ENCODE assay signal across 37 cellular contexts in genomic region chr4:45939056-45939455, GRCh38.
"Had no signal": no experiment of that assay in that cellular context is flagged by ENCODE, and none has a peak within 500 bp of the region (broad histone marks: within the 10 kb centered on the region; RNA-seq: fewer than 3 reads in every experiment).

No MANE protein-coding gene starts in this region.

- H3K9me3 ChIP-seq: ascending aorta, body of pancreas, breast epithelium had no signal

- H3K36me3 Mint-ChIP-seq: activated CD8-positive, alpha-beta memory T cell treated with anti-CD3 and anti-CD28 coated beads, Interleukin-2, amount 10 ng/mL, durations not matched to agents 7 days and 5 days; activated naive CD4-positive, alpha-beta T cell treated with anti-CD3 and anti-CD28 coated beads, Interleukin-2, amount 10 ng/mL, durations not matched to agents 7 days and 5 days; activated naive CD4-positive, alpha-beta T cell treated with anti-CD3 and anti-CD28 coated beads, Interleukin-2, amount 50 U/mL, for 24 hours; activated naive CD8-positive, alpha-beta T cell; activated naive CD8-positive, alpha-beta T cell treated with anti-CD3 and anti-CD28 coated beads, Interleukin-2, amount 10 ng/mL, durations not matched to agents 7 days and 5 days; WTC11 had no signal

- H3K4me3 Mint-ChIP-seq: activated CD4-positive, alpha-beta memory T cell treated with anti-CD3 and anti-CD28 coated beads, Interleukin-2, amount 10 ng/mL, durations not matched to agents 7 days and 5 days; activated CD4-positive, alpha-beta T cell treated with anti-CD3 and anti-CD28 coated beads for 36 hours; activated CD4-positive, alpha-beta T cell treated with anti-CD3 and anti-CD28 coated beads, Interleukin-2, amount 10 ng/mL, durations not matched to agents 7 days and 5 days; activated CD8-positive, alpha-beta memory T cell treated with anti-CD3 and anti-CD28 coated beads, Interleukin-2, amount 10 ng/mL, durations not matched to agents 7 days and 5 days; activated CD8-positive, alpha-beta T cell treated with anti-CD3 and anti-CD28 coated beads, Interleukin-2, amount 10 ng/mL, durations not matched to agents 7 days and 5 days; activated naive CD4-positive, alpha-beta T cell treated with anti-CD3 and anti-CD28 coated beads, Interleukin-2, amount 10 ng/mL, durations not matched to agents 7 days and 5 days; activated naive CD4-positive, alpha-beta T cell treated with anti-CD3 and anti-CD28 coated beads, Interleukin-2, amount 50 U/mL, for 24 hours; activated naive CD8-positive, alpha-beta T cell; activated naive CD8-positive, alpha-beta T cell treated with anti-CD3 and anti-CD28 coated beads, Interleukin-2, amount 10 ng/mL, durations not matched to agents 7 days and 5 days; activated naive CD8-positive, alpha-beta T cell treated with anti-CD3 and anti-CD28 coated beads, Interleukin-2, amount 50 U/mL, for 24 hours; activated T-cell treated with anti-CD3 and anti-CD28 coated beads, Interleukin-2, amount 50 U/mL, for 24 hours; T-helper 1 cell treated with Interleukin-12 subunit alpha and Interleukin-12 subunit beta and Interleukin-4 antibody, amounts not matched to agents 30 μg/mL and 1 μg/mL, for 36 hours; T-helper 2 cell treated with Interferon-gamma antibody and Interleukin-4, amounts not matched to agents 5 μg/mL and 100 μg/mL, for 36 hours; WTC11 had no signal

- H3K9me3 Mint-ChIP-seq: activated CD4-positive, alpha-beta T cell treated with anti-CD3 and anti-CD28 coated beads, Interleukin-2, amount 10 ng/mL, durations not matched to agents 7 days and 5 days; activated naive CD8-positive, alpha-beta T cell treated with anti-CD3 and anti-CD28 coated beads, Interleukin-2, amount 50 U/mL, for 24 hours; T-helper 1 cell treated with Interleukin-12 subunit alpha and Interleukin-12 subunit beta and Interleukin-4 antibody, amounts not matched to agents 30 μg/mL and 1 μg/mL, for 36 hours; WTC11 had no signal

- DNase-seq: activated CD4-positive, alpha-beta memory T cell treated with anti-CD3 and anti-CD28 coated beads, Interleukin-2, amount 10 ng/mL, durations not matched to agents 7 days and 5 days; activated CD4-positive, alpha-beta T cell treated with anti-CD3 and anti-CD28 coated beads for 1 hour; activated CD4-positive, alpha-beta T cell treated with anti-CD3 and anti-CD28 coated beads for 36 hours; activated CD4-positive, alpha-beta T cell treated with anti-CD3 and anti-CD28 coated beads for 48 hours; activated CD4-positive, alpha-beta T cell treated with anti-CD3 and anti-CD28 coated beads, Interleukin-2, amount 10 ng/mL, durations not matched to agents 7 days and 5 days; activated CD4-positive, alpha-beta T cell treated with anti-CD3 and anti-CD28 coated beads, Interleukin-2, amount 50 U/mL, for 48 hours; activated CD4-positive, CD25-positive, alpha-beta regulatory T cell; activated CD8-positive, alpha-beta memory T cell treated with anti-CD3 and anti-CD28 coated beads for 24 hours; activated CD8-positive, alpha-beta memory T cell treated with anti-CD3 and anti-CD28 coated beads, Interleukin-2, amount 10 ng/mL, durations not matched to agents 7 days and 5 days; activated CD8-positive, alpha-beta memory T cell treated with anti-CD3 and anti-CD28 coated beads, Interleukin-2, amount 50 U/mL, for 48 hours; activated CD8-positive, alpha-beta T cell treated with anti-CD3 and anti-CD28 coated beads, Interleukin-2, amount 10 ng/mL, durations not matched to agents 7 days and 5 days; activated effector memory CD4-positive, alpha-beta T cell treated with Interleukin-2 at 50 U/mL for 16 hours; activated gamma-delta T cell; activated naive CD4-positive, alpha-beta T cell treated with anti-CD3 and anti-CD28 coated beads, Interleukin-2, amount 10 ng/mL, durations not matched to agents 7 days and 5 days; activated naive CD4-positive, alpha-beta T cell treated with Interleukin-2 at 50 U/mL for 16 hours; activated naive CD8-positive, alpha-beta T cell treated with anti-CD3 and anti-CD28 coated beads, Interleukin-2, amount 10 ng/mL, durations not matched to agents 7 days and 5 days; activated naive CD8-positive, alpha-beta T cell treated with anti-CD3 and anti-CD28 coated beads, Interleukin-2, amount 50 U/mL, for 24 hours; activated T-cell treated with anti-CD3 and anti-CD28 coated beads, Interleukin-2, amount 50 U/mL, for 24 hours; activated T-cell treated with anti-CD3 and anti-CD28 coated beads, Interleukin-2, amount 50 U/mL, for 48 hours; amygdala; anterior cingulate cortex; body of pancreas; brain microvascular endothelial cell; central memory CD4-positive, alpha-beta T cell; T-helper 1 cell; T-helper 2 cell; T-helper 9 cell; WERI-Rb-1 had no signal

- H3K4me3 ChIP-seq: ascending aorta, body of pancreas, breast epithelium had no signal

- H3K36me3 ChIP-seq: ascending aorta, brain microvascular endothelial cell, breast epithelium, WERI-Rb-1 had no signal

- H3K27ac Mint-ChIP-seq: activated CD4-positive, alpha-beta memory T cell treated with anti-CD3 and anti-CD28 coated beads, Interleukin-2, amount 10 ng/mL, durations not matched to agents 7 days and 5 days; activated CD4-positive, alpha-beta T cell treated with anti-CD3 and anti-CD28 coated beads for 36 hours; activated CD4-positive, alpha-beta T cell treated with anti-CD3 and anti-CD28 coated beads, Interleukin-2, amount 10 ng/mL, durations not matched to agents 7 days and 5 days; activated CD8-positive, alpha-beta memory T cell treated with anti-CD3 and anti-CD28 coated beads, Interleukin-2, amount 10 ng/mL, durations not matched to agents 7 days and 5 days; activated CD8-positive, alpha-beta T cell treated with anti-CD3 and anti-CD28 coated beads, Interleukin-2, amount 10 ng/mL, durations not matched to agents 7 days and 5 days; activated naive CD4-positive, alpha-beta T cell treated with anti-CD3 and anti-CD28 coated beads, Interleukin-2, amount 10 ng/mL, durations not matched to agents 7 days and 5 days; activated naive CD4-positive, alpha-beta T cell treated with anti-CD3 and anti-CD28 coated beads, Interleukin-2, amount 50 U/mL, for 24 hours; activated naive CD8-positive, alpha-beta T cell; activated naive CD8-positive, alpha-beta T cell treated with anti-CD3 and anti-CD28 coated beads, Interleukin-2, amount 10 ng/mL, durations not matched to agents 7 days and 5 days; activated naive CD8-positive, alpha-beta T cell treated with anti-CD3 and anti-CD28 coated beads, Interleukin-2, amount 50 U/mL, for 24 hours; activated T-cell treated with anti-CD3 and anti-CD28 coated beads, Interleukin-2, amount 50 U/mL, for 24 hours; activated T-helper 2 cell treated with anti-CD3 and anti-CD28 coated beads, Interferon-gamma antibody, Interleukin-2, Interleukin-4, amounts not matched to agents 10 μg/mL and 5 μg/mL and 100 μg/mL, durations not matched to agents 14 hours and 24 hours and 36 hours; T-helper 1 cell treated with Interleukin-12 subunit alpha and Interleukin-12 subunit beta and Interleukin-4 antibody, amounts not matched to agents 30 μg/mL and 1 μg/mL, for 36 hours; T-helper 2 cell treated with Interferon-gamma antibody and Interleukin-4, amounts not matched to agents 5 μg/mL and 100 μg/mL, for 36 hours; WTC11 had no signal

- H3K4me1 ChIP-seq: ascending aorta, body of pancreas, breast epithelium had no signal

- H3K27me3 ChIP-seq: ascending aorta, body of pancreas, brain microvascular endothelial cell, breast epithelium had no signal

- H3K4me1 Mint-ChIP-seq: activated CD4-positive, alpha-beta memory T cell treated with anti-CD3 and anti-CD28 coated beads, Interleukin-2, amount 10 ng/mL, durations not matched to agents 7 days and 5 days; activated CD4-positive, alpha-beta T cell treated with anti-CD3 and anti-CD28 coated beads for 36 hours; activated CD4-positive, alpha-beta T cell treated with anti-CD3 and anti-CD28 coated beads, Interleukin-2, amount 10 ng/mL, durations not matched to agents 7 days and 5 days; activated CD8-positive, alpha-beta memory T cell treated with anti-CD3 and anti-CD28 coated beads, Interleukin-2, amount 10 ng/mL, durations not matched to agents 7 days and 5 days; activated naive CD4-positive, alpha-beta T cell treated with anti-CD3 and anti-CD28 coated beads, Interleukin-2, amount 10 ng/mL, durations not matched to agents 7 days and 5 days; activated naive CD4-positive, alpha-beta T cell treated with anti-CD3 and anti-CD28 coated beads, Interleukin-2, amount 50 U/mL, for 24 hours; activated naive CD8-positive, alpha-beta T cell treated with anti-CD3 and anti-CD28 coated beads, Interleukin-2, amount 10 ng/mL, durations not matched to agents 7 days and 5 days; activated naive CD8-positive, alpha-beta T cell treated with anti-CD3 and anti-CD28 coated beads, Interleukin-2, amount 50 U/mL, for 24 hours; WTC11 had no signal

- H3K27ac ChIP-seq: ascending aorta, body of pancreas, brain microvascular endothelial cell, breast epithelium, WERI-Rb-1 had no signal

- H3K27me3 Mint-ChIP-seq: activated CD4-positive, alpha-beta memory T cell treated with anti-CD3 and anti-CD28 coated beads, Interleukin-2, amount 10 ng/mL, durations not matched to agents 7 days and 5 days; activated CD4-positive, alpha-beta T cell treated with anti-CD3 and anti-CD28 coated beads for 36 hours; activated CD4-positive, alpha-beta T cell treated with anti-CD3 and anti-CD28 coated beads, Interleukin-2, amount 10 ng/mL, durations not matched to agents 7 days and 5 days; activated CD8-positive, alpha-beta memory T cell treated with anti-CD3 and anti-CD28 coated beads, Interleukin-2, amount 10 ng/mL, durations not matched to agents 7 days and 5 days; activated naive CD4-positive, alpha-beta T cell treated with anti-CD3 and anti-CD28 coated beads, Interleukin-2, amount 10 ng/mL, durations not matched to agents 7 days and 5 days; activated naive CD4-positive, alpha-beta T cell treated with anti-CD3 and anti-CD28 coated beads, Interleukin-2, amount 50 U/mL, for 24 hours; activated naive CD8-positive, alpha-beta T cell; activated naive CD8-positive, alpha-beta T cell treated with anti-CD3 and anti-CD28 coated beads, Interleukin-2, amount 10 ng/mL, durations not matched to agents 7 days and 5 days; activated naive CD8-positive, alpha-beta T cell treated with anti-CD3 and anti-CD28 coated beads, Interleukin-2, amount 50 U/mL, for 24 hours; activated T-cell treated with anti-CD3 and anti-CD28 coated beads, Interleukin-2, amount 50 U/mL, for 24 hours had no signal

- ATAC-seq: activated CD4-positive, alpha-beta T cell treated with anti-CD3 and anti-CD28 coated beads for 36 hours; activated CD4-positive, CD25-positive, alpha-beta regulatory T cell treated with anti-CD3 and anti-CD28 coated beads, Interleukin-2, amount 50 U/mL, for 24 hours; activated CD8-positive, alpha-beta memory T cell treated with anti-CD3 and anti-CD28 coated beads, Interleukin-2, amount 10 ng/mL, durations not matched to agents 7 days and 5 days; activated CD8-positive, alpha-beta T cell treated with anti-CD3 and anti-CD28 coated beads, Interleukin-2, amount 10 ng/mL, durations not matched to agents 7 days and 5 days; activated naive CD8-positive, alpha-beta T cell treated with anti-CD3 and anti-CD28 coated beads, Interleukin-2, amount 50 U/mL, for 24 hours; body of pancreas; WTC11 had no signal
